ENCODE assay signal across 18 cellular contexts in genomic region chr14:103139371-103140016, GRCh38. TPM values are rescaled to one million over a fixed set of nuclear protein-coding genes. Genes with fewer than 3 reads are reported as not detected.
A peak's percentile ranks its signal among the peaks of the same experiment; 100 is the strongest.
DNase-seq lines count a peak whose midpoint lies in the region; ATAC-seq, FAIRE-seq and TF ChIP-seq lines count a peak whose summit lies in the region.
"Had no signal": no experiment of that assay in that cellular context is flagged by ENCODE, and none has a peak within 500 bp of the region (broad histone marks: within the 10 kb centered on the region; RNA-seq: fewer than 3 reads in every experiment).

No MANE protein-coding gene starts in this region.

- POLR2A ChIA-PET in OCI-LY7 (lab: Charles Lee): no interaction called here

- peaks cover 28% of the 10 kb centered on the region for H3F3A ChIP-seq in smooth muscle cell (ENCODE audit: low read depth)

- DNase-seq in OCI-LY7 (ENCODE audit: low spot score) (no peak), smooth muscle cell (lab: John Stamatoyannopoulos, UW; ENCODE audit: unreplicated experiment) (no peak), head of caudate nucleus (no peak), RCC 7860 (ENCODE audit: low spot score) (no peak)
- DNase-seq: activated B cell treated with CpG ODN at 0.5 μM for 24 hours; activated naive CD4-positive, alpha-beta T cell treated with anti-CD3 and anti-CD28 coated beads for 36 hours; naive B cell; NCI-H446 treated with DMSO at 0.1 percent for 48 hours; OCI-M1; stimulated activated CD4-positive, alpha-beta T cell treated with anti-CD3 and anti-CD28 coated beads, Interleukin-2, amount 100 ng/mL, for 48 hours; upper lobe of right lung had no signal

- H3K36me3 ChIP-seq in OCI-LY7 (ENCODE audit: insufficient read depth, low read length) (no peaks in the 10 kb centered on the region), smooth muscle cell (ENCODE audit: low read depth) (no peaks in the 10 kb centered on the region)
- H3K36me3 ChIP-seq: right lobe of liver had no signal

- intact Hi-C loops in OCI-LY7 (cut with micrococcal nuclease; ENCODE audit: unreplicated experiment) (loop anchor here (2.0 kb wide), 1 partner anchor 45 kb away; no protein-coding TSS in a partner anchor), head of caudate nucleus (cut with DNase I) (no loop called here)

- H3K4me1 ChIP-seq in OCI-LY7 (ENCODE audit: insufficient read depth, low read length, poor library complexity, severe bottlenecking) (peaks cover 34% of the 10 kb centered on the region), smooth muscle cell (ENCODE audit: low read depth) (peaks cover 25% of the 10 kb centered on the region)
- H3K4me1 ChIP-seq: upper lobe of right lung had no signal

- H4K20me1 ChIP-seq in OCI-LY7 (ENCODE audit: insufficient read depth, low read length) (no peaks in the 10 kb centered on the region), smooth muscle cell (ENCODE audit: low read depth) (no peaks in the 10 kb centered on the region)

- TF ChIP-seq CTCF in OCI-LY7 (conservative IDR thresholded peaks at IDR 0.05; ENCODE audit: low read length) (no peak), smooth muscle cell (IDR thresholded peaks at IDR 0.05; ENCODE audit: borderline replicate concordance, insufficient read depth, poor library complexity, severe bottlenecking) (no peak)

- H3K27ac ChIP-seq in OCI-LY7 (ENCODE audit: low read depth, low read length, poor library complexity, severe bottlenecking): peak overlapping the region; percentile 91
- peak overlapping the region; percentile 28 for H3K27ac ChIP-seq in smooth muscle cell (ENCODE audit: low read depth)
- H3K27ac ChIP-seq: KMS-11, right lobe of liver, upper lobe of right lung had no signal

- BruUV-seq in OCI-LY7 (replicated peaks; lab: Mats Ljungman, UMichigan): no TSS peak

- no peak for ATAC-seq in HG03521 (IDR thresholded peaks at IDR 0.05; ENCODE audit: unreplicated experiment)

- FAIRE-seq in RCC 7860 (lab: Jason Lieb, UNC): no peak

- CTCF ChIA-PET in OCI-LY7 (lab: Charles Lee; ENCODE audit: unreplicated experiment): interaction anchor here (3.2 kb wide), 1 partner anchor 34 kb away, joined by 24 read pairs; no protein-coding TSS in a partner anchor

- peak overlapping the region; percentile 13 for H3K9ac ChIP-seq in smooth muscle cell (ENCODE audit: low read depth)
- H3K9ac ChIP-seq: KMS-11 had no signal

- H3K79me2 ChIP-seq in OCI-LY7 (ENCODE audit: insufficient read depth, low read depth, low read length) (no peaks in the 10 kb centered on the region), smooth muscle cell (ENCODE audit: low read depth) (no peaks in the 10 kb centered on the region)

- no peak overlapping the region for H2AFZ ChIP-seq in OCI-LY7 (ENCODE audit: low read length)
- H2AFZ ChIP-seq in smooth muscle cell (ENCODE audit: low read depth): peak overlapping the region; percentile 70

- no peaks in the 10 kb centered on the region for H3K27me3 ChIP-seq in smooth muscle cell (ENCODE audit: low read depth)
- H3K27me3 ChIP-seq: right lobe of liver had no signal

- H3K4me3 ChIP-seq in OCI-LY7 (ENCODE audit: low read depth, low read length, poor library complexity, severe bottlenecking) (no peak overlapping the region), iPS-11a (ENCODE audit: low read depth, low read length) (peak overlapping the region; percentile 22), smooth muscle cell (peak overlapping the region; percentile 27)
- H3K4me3 ChIP-seq: right lobe of liver, upper lobe of right lung had no signal

- WGBS in smooth muscle cell (ENCODE audit: low lambda C conversion rate): 46% methylated on average over 12 of the region's 16 CpGs

- H3K9me3 ChIP-seq in OCI-LY7 (ENCODE audit: low read length) (no peaks in the 10 kb centered on the region), smooth muscle cell (replicated peaks; ENCODE audit: low read depth) (no peaks in the 10 kb centered on the region)
- H3K9me3 ChIP-seq: right lobe of liver, upper lobe of right lung had no signal

- no peaks in the 10 kb centered on the region for H3K9me2 ChIP-seq in OCI-LY7 (ENCODE audit: insufficient read depth, low read length)

- H3K4me2 ChIP-seq in OCI-LY7 (ENCODE audit: low read length) (peak overlapping the region; percentile 73; the same call in 1 of the 2 replicates), smooth muscle cell (peak overlapping the region; percentile 80)
- H3K4me2 ChIP-seq: KMS-11 had no signal

RNA-seq across cellular contexts. Expression of gene TNFAIP2, which starts 16.2 kb away (rescaled TPM):
- not detected in 2 replicates for total RNA-seq in OCI-LY7 (2014; rRNA removed; shearing (Covaris generic))
- not detected in 2 replicates for total RNA-seq in OCI-LY7 (2022)
- 35.7 and 46.5 TPM in 2 replicates for total RNA-seq in smooth muscle cell
- 57.7 and 76.5 TPM in 2 replicates for polyA plus RNA-seq in smooth muscle cell

RNA-seq across cellular contexts. Expression of gene EXOC3L4, which starts 45.0 kb away (rescaled TPM):
- total RNA-seq in OCI-LY7 (2014; rRNA removed; shearing (Covaris generic)): not detected in 2 replicates
- total RNA-seq in OCI-LY7 (2022) (not detected in 2 replicates), smooth muscle cell (not detected in 2 replicates)
- polyA plus RNA-seq in smooth muscle cell: not detected in 2 replicates
- total RNA-seq: activated B cell treated with CpG ODN at 0.5 μM for 24 hours; activated naive CD4-positive, alpha-beta T cell treated with anti-CD3 and anti-CD28 coated beads for 36 hours; bronchial epithelial cell had no signal
- polyA plus RNA-seq: BJ had no signal

RNA-seq across cellular contexts. Expression of gene LBHD2, which starts 55.5 kb away (rescaled TPM):
- total RNA-seq in OCI-LY7 (2014; rRNA removed; shearing (Covaris generic)): not detected in 2 replicates
- total RNA-seq in OCI-LY7 (2022) (not detected in 2 replicates), smooth muscle cell (not detected in 2 replicates)
- not detected in 2 replicates for polyA plus RNA-seq in smooth muscle cell
- total RNA-seq: activated B cell treated with CpG ODN at 0.5 μM for 24 hours; activated naive CD4-positive, alpha-beta T cell treated with anti-CD3 and anti-CD28 coated beads for 36 hours; bronchial epithelial cell; left lobe of liver; right lobe of liver; upper lobe of right lung had no signal
- polyA plus RNA-seq: BJ had no signal

Comparison
In these comparisons a context has a peak if more than half of its experiments do, and no peak if none do; other contexts are left out.
1. RNA of gene TNFAIP2, which starts 16.2 kb away (total RNA-seq): 35.7 to 46.5 TPM in smooth muscle cell; not detected in OCI-LY7; every median in the first group is over 10 times any median in the second.